23 cellular contexts compared by ENCODE assay signal in genomic region chr9:93138171-93138764, GRCh38. TPM values are rescaled to one million over a fixed set of nuclear protein-coding genes. Genes with fewer than 3 reads are reported as not detected.
DNase-seq lines count a peak whose midpoint lies in the region; ATAC-seq, FAIRE-seq and TF ChIP-seq lines count a peak whose summit lies in the region.
"Had no signal": no experiment of that assay in that cellular context is flagged by ENCODE, and none has a peak within 500 bp of the region (broad histone marks: within the 10 kb centered on the region; RNA-seq: fewer than 3 reads in every experiment).

No MANE protein-coding gene starts in this region.

- 79% methylated on average over 7 of the region's 7 CpGs; no CpG with 5 or more reads in 1 of the 2 experiments for WGBS in H1 (ENCODE audit: extremely low coverage in 1 of 2, insufficient coverage in 1 of 2, insufficient read length in 1 of 2, insufficient replicate concordance in 2 of 2, low coverage in 1 of 2, low lambda C conversion rate in 2 of 2, missing lambda C conversion rate in 1 of 2), 2 experiments

- POLR2A ChIA-PET in activated naive CD8-positive, alpha-beta T cell treated with anti-CD3 and anti-CD28 coated beads, Interleukin-2, amount 10 ng/mL, durations not matched to agents 7 days and 5 days (lab: Charles Lee): interaction anchor here (1.4 kb wide), 1 partner anchor 40 kb away, joined by 6 read pairs; no protein-coding TSS in a partner anchor
- POLR2A ChIA-PET in H1 (lab: Charles Lee; ENCODE audit: partially characterized antibody): no interaction called here

- H2BK12ac ChIP-seq in H1 (ENCODE audit: low read depth, low read length): no peak overlapping the region; the same call in 1 of the 2 replicates

- H3K18ac ChIP-seq in H1 (ENCODE audit: extremely low read depth, low read length): no peak overlapping the region

- H4K8ac ChIP-seq in H1 (ENCODE audit: extremely low read depth, insufficient read depth, low read length): no peak overlapping the region

- H3K14ac ChIP-seq in H1 (ENCODE audit: insufficient read length): no peak overlapping the region

- H3K56ac ChIP-seq in H1 (replicated peaks; ENCODE audit: insufficient read length, low read depth, low read length): no peak overlapping the region

- H3K4me3 ChIP-seq in H1 (ENCODE audit: extremely low read depth in 1 of 4, insufficient read depth in 2 of 4, low read depth in 3 of 4, low read length in 4 of 4): no peak overlapping the region
- H3K4me3 ChIP-seq: coronary artery, mucosa of descending colon, testis had no signal

- H3K9me3 ChIP-seq in H1 (ENCODE audit: insufficient read depth in 2 of 2, low read depth in 1 of 2, low read length in 1 of 2): no peaks in the 10 kb centered on the region
- H3K9me3 ChIP-seq: mucosa of descending colon, testis had no signal

- no peak for TF ChIP-seq POLR2A in H1 (IDR thresholded peaks at IDR 0.05; ENCODE audit: control extremely low read depth in 1 of 2, low read depth in 2 of 2, low read length in 2 of 2)

- H2AK5ac ChIP-seq in H1 (ENCODE audit: low read depth, low read length): no peak overlapping the region

- no peaks in the 10 kb centered on the region for H3K36me3 ChIP-seq in H1 (ENCODE audit: control insufficient read depth in 2 of 4, insufficient read depth in 4 of 4, low read length in 3 of 4)

- no peak for FAIRE-seq in H1 (lab: Jason Lieb, UNC)

- H3K4me3 Mint-ChIP-seq in activated naive CD8-positive, alpha-beta T cell treated with anti-CD3 and anti-CD28 coated beads, Interleukin-2, amount 10 ng/mL, durations not matched to agents 7 days and 5 days: no peak overlapping the region
- no peak overlapping the region for H3K4me3 Mint-ChIP-seq in activated naive CD8-positive, alpha-beta T cell treated with anti-CD3 and anti-CD28 coated beads for 36 hours

- H3K79me2 ChIP-seq in H1 (ENCODE audit: control insufficient read depth in 1 of 2, insufficient read depth in 2 of 2, low read length in 2 of 2): no peaks in the 10 kb centered on the region

- CTCF ChIA-PET in H1 (lab: Charles Lee; ENCODE audit: partially characterized antibody): interaction anchor here (0.6 to 2.2 kb wide), 7 partner anchors 11 to 481 kb away, joined by 3 to 7 read pairs (median 3); no protein-coding TSS in a partner anchor

- no peak overlapping the region for H2BK20ac ChIP-seq in H1 (ENCODE audit: low read length)

- no peaks in the 10 kb centered on the region for H3K36me3 Mint-ChIP-seq in activated naive CD8-positive, alpha-beta T cell treated with anti-CD3 and anti-CD28 coated beads, Interleukin-2, amount 10 ng/mL, durations not matched to agents 7 days and 5 days
- H3K36me3 Mint-ChIP-seq in activated naive CD8-positive, alpha-beta T cell treated with anti-CD3 and anti-CD28 coated beads for 36 hours: peaks cover 5% of the 10 kb centered on the region

- no peaks in the 10 kb centered on the region for H3K27me3 Mint-ChIP-seq in activated naive CD8-positive, alpha-beta T cell treated with anti-CD3 and anti-CD28 coated beads, Interleukin-2, amount 10 ng/mL, durations not matched to agents 7 days and 5 days
- H3K27me3 Mint-ChIP-seq in activated naive CD8-positive, alpha-beta T cell treated with anti-CD3 and anti-CD28 coated beads for 36 hours: no peaks in the 10 kb centered on the region

- 0 out of 2 replicates have a peak overlapping the region, but pooled peaks have one; percentile 61 for H2BK15ac ChIP-seq in H1 (ENCODE audit: low read length)

- peaks cover 0 to 2% of the 10 kb centered on the region in 2 experiments for H4K20me1 ChIP-seq in H1 (replicated peaks in 1 of 2; ENCODE audit: control insufficient read depth in 1 of 2, insufficient read depth in 2 of 2, low read length in 2 of 2)

- no peak overlapping the region for H4K5ac ChIP-seq in H1 (ENCODE audit: insufficient read length, low read depth, low read length)

- peaks cover 11% of the 10 kb centered on the region; the same call in 1 of the 2 replicates for H3K23me2 ChIP-seq in H1 (ENCODE audit: low read depth, low read length)

- no peak overlapping the region for H3K27ac ChIP-seq in H1 (ENCODE audit: low read depth, low read length)
- H3K27ac ChIP-seq in substantia nigra (ENCODE audit: low read depth, low read length, poor library complexity, severe bottlenecking): peak overlapping the region; percentile 67
- H3K27ac ChIP-seq: coronary artery, testis, VCaP had no signal

- TF ChIP-seq EP300 in H1 (IDR thresholded peaks at IDR 0.05; ENCODE audit: borderline replicate concordance in 1 of 2, low read depth in 2 of 2, low read length in 2 of 2): no peak

- no peak overlapping the region for H2BK5ac ChIP-seq in H1 (ENCODE audit: low read depth, low read length)

- H3K4me1 Mint-ChIP-seq in activated naive CD8-positive, alpha-beta T cell treated with anti-CD3 and anti-CD28 coated beads, Interleukin-2, amount 10 ng/mL, durations not matched to agents 7 days and 5 days: peaks cover 19% of the 10 kb centered on the region
- H3K4me1 Mint-ChIP-seq in activated naive CD8-positive, alpha-beta T cell treated with anti-CD3 and anti-CD28 coated beads for 36 hours: peaks cover 43% of the 10 kb centered on the region

- H3K79me1 ChIP-seq in H1 (ENCODE audit: low read depth, low read length): no peaks in the 10 kb centered on the region; the same call in 1 of the 2 replicates

- H2BK120ac ChIP-seq in H1 (replicated peaks; ENCODE audit: low read depth, low read length): no peak overlapping the region

- H2AFZ ChIP-seq in H1 (ENCODE audit: low read length): no peak overlapping the region

- H3K23ac ChIP-seq in H1 (ENCODE audit: insufficient read length): no peak overlapping the region

- H3K4me1 ChIP-seq in H1 (replicated peaks in 1 of 4; ENCODE audit: control insufficient read depth in 3 of 4, insufficient read depth in 4 of 4, low read length in 3 of 4): peaks cover 0 to 11% (median 7%) of the 10 kb centered on the region in 4 experiments; a peak in 5 of 7 replicates

- H3K27me3 ChIP-seq in H1 (replicated peaks in 1 of 4; ENCODE audit: control insufficient read depth in 3 of 4, extremely low read depth in 1 of 4, insufficient read depth in 3 of 4, low read length in 3 of 4): peaks cover 0 to 13% (median 10%) of the 10 kb centered on the region in 4 experiments; a peak in 5 of 7 replicates
- H3K27me3 ChIP-seq: testis had no signal

- H3K9me3 Mint-ChIP-seq in activated naive CD8-positive, alpha-beta T cell treated with anti-CD3 and anti-CD28 coated beads, Interleukin-2, amount 10 ng/mL, durations not matched to agents 7 days and 5 days: peaks cover 1% of the 10 kb centered on the region
- peaks cover 4% of the 10 kb centered on the region for H3K9me3 Mint-ChIP-seq in activated naive CD8-positive, alpha-beta T cell treated with anti-CD3 and anti-CD28 coated beads for 36 hours

- no peak overlapping the region for H3K4ac ChIP-seq in H1 (replicated peaks; ENCODE audit: insufficient read length, low read depth, low read length)

- H3K9ac ChIP-seq in H1 (replicated peaks in 1 of 4; ENCODE audit: extremely low read depth in 1 of 4, low read depth in 3 of 4, low read length in 3 of 4): no peak overlapping the region; a peak in 1 of 7 replicates

- no peak overlapping the region for H3K27ac Mint-ChIP-seq in activated naive CD8-positive, alpha-beta T cell treated with anti-CD3 and anti-CD28 coated beads, Interleukin-2, amount 10 ng/mL, durations not matched to agents 7 days and 5 days
- no peak overlapping the region for H3K27ac Mint-ChIP-seq in activated naive CD8-positive, alpha-beta T cell treated with anti-CD3 and anti-CD28 coated beads for 36 hours

- no peak overlapping the region for H3K4me2 ChIP-seq in H1 (ENCODE audit: insufficient read depth in 1 of 2, low read depth in 2 of 2, low read length in 2 of 2)

- no peak overlapping the region for H4K91ac ChIP-seq in H1 (replicated peaks; ENCODE audit: insufficient read length, low read length)

- ATAC-seq in activated naive CD8-positive, alpha-beta T cell treated with anti-CD3 and anti-CD28 coated beads, Interleukin-2, amount 10 ng/mL, durations not matched to agents 7 days and 5 days (ENCODE audit: low read depth): no peak
- ATAC-seq in HG03045 (IDR thresholded peaks at IDR 0.05; ENCODE audit: unreplicated experiment) (no peak), left lobe of liver (no peak)
- ATAC-seq: left colon, mucosa of descending colon, right cardiac atrium had no signal

- TF ChIP-seq RAD21 in H1 (IDR thresholded peaks at IDR 0.05 in 1 of 2, conservative IDR thresholded peaks at IDR 0.05 in 1 of 2; ENCODE audit: low read depth in 2 of 2, low read length in 2 of 2): no peak

- DNase-seq in activated naive CD8-positive, alpha-beta T cell treated with anti-CD3 and anti-CD28 coated beads, Interleukin-2, amount 10 ng/mL, durations not matched to agents 7 days and 5 days: peak; percentile 30
- DNase-seq in activated naive CD8-positive, alpha-beta T cell treated with anti-CD3 and anti-CD28 coated beads for 36 hours: no peak
- peak; percentile 74 to 90 for DNase-seq in NCI-H524 (lab: John Stamatoyannopoulos, UW)
- DNase-seq in H1 (ENCODE audit: low read depth in 1 of 2, low spot score in 2 of 2): no peak
- DNase-seq in substantia nigra (lab: John Stamatoyannopoulos, UW): peak in 2 of 49 donors; percentile 18 to 39
- no peak for DNase-seq in left lobe of liver (ENCODE audit: low spot score)
- DNase-seq in stimulated activated CD4-positive, alpha-beta T cell treated with anti-CD3 and anti-CD28 coated beads, Interleukin-4, amount 100 ng/mL, for 24 hours: no peak
- DNase-seq: activated CD8-positive, alpha-beta memory T cell treated with anti-CD3 and anti-CD28 coated beads for 24 hours; activated effector memory CD4-positive, alpha-beta T cell treated with Interleukin-2 at 50 U/mL for 16 hours; foreskin fibroblast; H7; left colon; NCI-H1417; NCI-H2227 treated with DMSO at 0.1 percent for 48 hours; NK-92 treated with Interleukin-12 subunit alpha and Interleukin-12 subunit beta, amount 100 ng/mL, for 24 hours; occipital lobe; RPMI8226; testis had no signal

- TF ChIP-seq CTCF in H1 (IDR thresholded peaks at IDR 0.05; ENCODE audit: control extremely low read depth in 1 of 3, insufficient read depth in 1 of 3, low read depth in 1 of 3, low read length in 3 of 3): no peak

RNA-seq across cellular contexts. Expression of gene NINJ1, which starts 4.2 kb away (rescaled TPM):
- 10 to 100 TPM; 29.5 to 30.4 TPM for total RNA-seq in activated naive CD8-positive, alpha-beta T cell treated with anti-CD3 and anti-CD28 coated beads, Interleukin-2, amount 10 ng/mL, durations not matched to agents 7 days and 5 days
- total RNA-seq in activated naive CD8-positive, alpha-beta T cell treated with anti-CD3 and anti-CD28 coated beads for 36 hours: 10 to 100 TPM; 74.9 to 77.8 TPM
- total RNA-seq in H1 (2021; fragmentation: NEBNext Ultra II Directional; extraction: Animal tissue kit (Norgen Biotek cat#: 25700)): 28.2 TPM in 2 replicates
- 65.6 and 88.0 TPM in 2 replicates for polyA plus RNA-seq in H1 (2011; rRNA removed)
- polyA plus RNA-seq in H1 (2011; cell fraction: cytosol; rRNA removed): 45.5 TPM
- polyA plus RNA-seq in H1 (2011; cell fraction: nucleus; rRNA removed): 45.0 TPM
- 32.2 to 46.6 TPM (median 40.1 TPM) in 4 replicates for polyA plus RNA-seq in H1 (2012, experiment 1 of 2)
- 36.1 TPM for polyA plus RNA-seq in H1 (2012, experiment 2 of 2)
- 32.5 TPM for polyA plus RNA-seq in H1 (2013, experiment 1 of 2)
- polyA plus RNA-seq in H1 (2013, experiment 2 of 2): 34.8 TPM
- 13.6 and 14.1 TPM in 2 replicates for polyA minus RNA-seq in H1 (2011; rRNA and poly(A)+ RNA removed)
- 17.8 TPM for polyA minus RNA-seq in H1 (2011; cell fraction: cytosol; rRNA and poly(A)+ RNA removed)
- polyA minus RNA-seq in H1 (2011; cell fraction: nucleus; rRNA and poly(A)+ RNA removed): 19.2 TPM
- total RNA-seq in left lobe of liver: 53.3 TPM

RNA-seq across cellular contexts. Expression of gene CARD19, which starts 42.3 kb away (rescaled TPM):
- 10 to 100 TPM; 68.1 to 68.2 TPM for total RNA-seq in activated naive CD8-positive, alpha-beta T cell treated with anti-CD3 and anti-CD28 coated beads, Interleukin-2, amount 10 ng/mL, durations not matched to agents 7 days and 5 days
- total RNA-seq in activated naive CD8-positive, alpha-beta T cell treated with anti-CD3 and anti-CD28 coated beads for 36 hours: 10 to 100 TPM; 36.5 to 38.6 TPM
- total RNA-seq in H1 (2021; fragmentation: NEBNext Ultra II Directional; extraction: Animal tissue kit (Norgen Biotek cat#: 25700)): 21.2 and 27.7 TPM in 2 replicates
- polyA plus RNA-seq in H1 (2011; rRNA removed): 112 and 144 TPM in 2 replicates
- polyA plus RNA-seq in H1 (2011; cell fraction: cytosol; rRNA removed): 66.2 TPM
- polyA plus RNA-seq in H1 (2011; cell fraction: nucleus; rRNA removed): 57.8 TPM
- 13.4 to 28.1 TPM (median 26.0 TPM) in 4 replicates for polyA plus RNA-seq in H1 (2012, experiment 1 of 2)
- polyA plus RNA-seq in H1 (2012, experiment 2 of 2): 36.2 TPM
- polyA plus RNA-seq in H1 (2013, experiment 1 of 2): 30.6 TPM
- polyA plus RNA-seq in H1 (2013, experiment 2 of 2): 30.0 TPM
- polyA minus RNA-seq in H1 (2011; rRNA and poly(A)+ RNA removed): 11.7 and 13.5 TPM in 2 replicates
- 12.4 TPM for polyA minus RNA-seq in H1 (2011; cell fraction: cytosol; rRNA and poly(A)+ RNA removed)
- 10.4 TPM for polyA minus RNA-seq in H1 (2011; cell fraction: nucleus; rRNA and poly(A)+ RNA removed)
- total RNA-seq in left lobe of liver: 8.5 TPM

RNA-seq across cellular contexts. Expression of gene WNK2, which starts 45.7 kb away (rescaled TPM):
- under 1 TPM in 1 of 2 experiments, not detected in 1; 0.25 TPM for total RNA-seq in activated naive CD8-positive, alpha-beta T cell treated with anti-CD3 and anti-CD28 coated beads, Interleukin-2, amount 10 ng/mL, durations not matched to agents 7 days and 5 days
- total RNA-seq in activated naive CD8-positive, alpha-beta T cell treated with anti-CD3 and anti-CD28 coated beads for 36 hours: under 1 TPM; 0.88 to 0.89 TPM
- total RNA-seq in H1 (2021; fragmentation: NEBNext Ultra II Directional; extraction: Animal tissue kit (Norgen Biotek cat#: 25700)): 87.2 and 89.2 TPM in 2 replicates
- polyA plus RNA-seq in H1 (2011; rRNA removed): 12.0 and 20.6 TPM in 2 replicates
- 11.5 TPM for polyA plus RNA-seq in H1 (2011; cell fraction: cytosol; rRNA removed)
- polyA plus RNA-seq in H1 (2011; cell fraction: nucleus; rRNA removed): 51.7 TPM
- polyA plus RNA-seq in H1 (2012, experiment 1 of 2): 69.6 to 91.7 TPM (median 76.7 TPM) in 4 replicates
- 42.2 TPM for polyA plus RNA-seq in H1 (2012, experiment 2 of 2)
- 48.8 TPM for polyA plus RNA-seq in H1 (2013, experiment 1 of 2)
- 43.7 TPM for polyA plus RNA-seq in H1 (2013, experiment 2 of 2)
- 22.2 and 25.3 TPM in 2 replicates for polyA minus RNA-seq in H1 (2011; rRNA and poly(A)+ RNA removed)
- 43.6 TPM for polyA minus RNA-seq in H1 (2011; cell fraction: cytosol; rRNA and poly(A)+ RNA removed)
- 37.6 TPM for polyA minus RNA-seq in H1 (2011; cell fraction: nucleus; rRNA and poly(A)+ RNA removed)
- 3.7 TPM for total RNA-seq in left lobe of liver

Comparison
In these comparisons a context has a peak if more than half of its experiments do, and no peak if none do; other contexts are left out.
1. DNase-seq: peak in activated naive CD8-positive, alpha-beta T cell treated with anti-CD3 and anti-CD28 coated beads, Interleukin-2, amount 10 ng/mL, durations not matched to agents 7 days and 5 days (single experiment) and NCI-H524 (2 of 2); none in activated naive CD8-positive, alpha-beta T cell treated with anti-CD3 and anti-CD28 coated beads for 36 hours (single experiment), H1 (0 of 2), left lobe of liver (single experiment) and stimulated activated CD4-positive, alpha-beta T cell treated with anti-CD3 and anti-CD28 coated beads, Interleukin-4, amount 100 ng/mL, for 24 hours (single experiment).
2. RNA of gene WNK2, which starts 45.7 kb away (total RNA-seq): 87.2 to 89.2 TPM in H1; 3.7 TPM in left lobe of liver (single experiment), 0.88 to 0.89 TPM in activated naive CD8-positive, alpha-beta T cell treated with anti-CD3 and anti-CD28 coated beads for 36 hours and 0.25 TPM in activated naive CD8-positive, alpha-beta T cell treated with anti-CD3 and anti-CD28 coated beads, Interleukin-2, amount 10 ng/mL, durations not matched to agents 7 days and 5 days; every median in the first group is over 10 times any median in the second.